1 cellular context compared by ENCODE assay signal in the genomic region with DNA sequence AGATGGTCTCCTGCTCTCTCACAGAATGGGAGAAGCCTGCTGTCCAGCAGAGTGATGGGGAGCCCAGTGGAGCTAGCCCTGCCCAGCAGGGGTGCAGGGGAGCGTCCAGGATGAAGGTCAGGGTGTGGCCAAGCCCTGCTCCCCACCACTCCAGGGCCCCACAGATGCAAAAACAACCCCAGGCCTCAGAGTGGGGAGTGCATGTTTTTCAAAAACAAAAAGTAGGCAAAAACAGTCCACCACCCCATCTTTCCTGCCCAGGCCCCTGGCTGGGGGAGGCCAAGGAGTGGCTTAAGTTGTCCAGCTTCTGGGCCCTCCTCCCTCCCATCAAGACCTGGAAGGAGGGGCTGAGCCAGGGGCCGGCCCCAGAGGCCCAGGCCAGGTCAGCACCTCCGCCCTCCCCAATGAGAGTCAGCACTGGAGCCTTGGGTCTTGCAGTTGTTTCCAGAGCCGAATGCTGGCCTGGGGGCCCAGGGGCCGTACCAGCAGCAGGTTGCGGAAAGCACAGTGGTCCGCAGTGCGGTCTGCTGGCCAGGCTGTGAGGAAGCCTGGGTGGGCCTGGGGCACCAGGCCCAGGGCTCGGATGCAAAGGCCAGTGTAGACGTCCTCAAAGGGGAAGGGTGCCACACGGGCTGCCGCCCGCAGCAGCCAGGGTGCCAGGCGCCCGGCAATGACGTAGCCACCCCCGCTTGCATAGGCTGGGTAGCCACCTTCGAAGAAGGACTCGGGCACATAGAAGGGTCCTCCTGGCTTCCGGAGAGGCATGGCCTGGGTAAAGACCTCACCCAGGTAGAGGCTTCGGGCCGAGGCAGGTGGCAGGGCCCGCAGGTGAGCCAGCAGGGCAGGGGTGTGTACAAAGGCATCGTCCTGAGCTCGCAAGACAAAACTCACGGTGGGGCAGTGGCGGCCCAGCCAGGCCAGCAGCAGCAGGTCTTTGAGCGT.
TF ChIP-seq lines count a peak whose summit lies in the region.

No MANE protein-coding gene starts in this region.

TF ChIP-seq in HepG2, 621 proteins besides CTCF, POLR2A, EP300 and RAD21:
- TF ChIP-seq, protein P1, sequence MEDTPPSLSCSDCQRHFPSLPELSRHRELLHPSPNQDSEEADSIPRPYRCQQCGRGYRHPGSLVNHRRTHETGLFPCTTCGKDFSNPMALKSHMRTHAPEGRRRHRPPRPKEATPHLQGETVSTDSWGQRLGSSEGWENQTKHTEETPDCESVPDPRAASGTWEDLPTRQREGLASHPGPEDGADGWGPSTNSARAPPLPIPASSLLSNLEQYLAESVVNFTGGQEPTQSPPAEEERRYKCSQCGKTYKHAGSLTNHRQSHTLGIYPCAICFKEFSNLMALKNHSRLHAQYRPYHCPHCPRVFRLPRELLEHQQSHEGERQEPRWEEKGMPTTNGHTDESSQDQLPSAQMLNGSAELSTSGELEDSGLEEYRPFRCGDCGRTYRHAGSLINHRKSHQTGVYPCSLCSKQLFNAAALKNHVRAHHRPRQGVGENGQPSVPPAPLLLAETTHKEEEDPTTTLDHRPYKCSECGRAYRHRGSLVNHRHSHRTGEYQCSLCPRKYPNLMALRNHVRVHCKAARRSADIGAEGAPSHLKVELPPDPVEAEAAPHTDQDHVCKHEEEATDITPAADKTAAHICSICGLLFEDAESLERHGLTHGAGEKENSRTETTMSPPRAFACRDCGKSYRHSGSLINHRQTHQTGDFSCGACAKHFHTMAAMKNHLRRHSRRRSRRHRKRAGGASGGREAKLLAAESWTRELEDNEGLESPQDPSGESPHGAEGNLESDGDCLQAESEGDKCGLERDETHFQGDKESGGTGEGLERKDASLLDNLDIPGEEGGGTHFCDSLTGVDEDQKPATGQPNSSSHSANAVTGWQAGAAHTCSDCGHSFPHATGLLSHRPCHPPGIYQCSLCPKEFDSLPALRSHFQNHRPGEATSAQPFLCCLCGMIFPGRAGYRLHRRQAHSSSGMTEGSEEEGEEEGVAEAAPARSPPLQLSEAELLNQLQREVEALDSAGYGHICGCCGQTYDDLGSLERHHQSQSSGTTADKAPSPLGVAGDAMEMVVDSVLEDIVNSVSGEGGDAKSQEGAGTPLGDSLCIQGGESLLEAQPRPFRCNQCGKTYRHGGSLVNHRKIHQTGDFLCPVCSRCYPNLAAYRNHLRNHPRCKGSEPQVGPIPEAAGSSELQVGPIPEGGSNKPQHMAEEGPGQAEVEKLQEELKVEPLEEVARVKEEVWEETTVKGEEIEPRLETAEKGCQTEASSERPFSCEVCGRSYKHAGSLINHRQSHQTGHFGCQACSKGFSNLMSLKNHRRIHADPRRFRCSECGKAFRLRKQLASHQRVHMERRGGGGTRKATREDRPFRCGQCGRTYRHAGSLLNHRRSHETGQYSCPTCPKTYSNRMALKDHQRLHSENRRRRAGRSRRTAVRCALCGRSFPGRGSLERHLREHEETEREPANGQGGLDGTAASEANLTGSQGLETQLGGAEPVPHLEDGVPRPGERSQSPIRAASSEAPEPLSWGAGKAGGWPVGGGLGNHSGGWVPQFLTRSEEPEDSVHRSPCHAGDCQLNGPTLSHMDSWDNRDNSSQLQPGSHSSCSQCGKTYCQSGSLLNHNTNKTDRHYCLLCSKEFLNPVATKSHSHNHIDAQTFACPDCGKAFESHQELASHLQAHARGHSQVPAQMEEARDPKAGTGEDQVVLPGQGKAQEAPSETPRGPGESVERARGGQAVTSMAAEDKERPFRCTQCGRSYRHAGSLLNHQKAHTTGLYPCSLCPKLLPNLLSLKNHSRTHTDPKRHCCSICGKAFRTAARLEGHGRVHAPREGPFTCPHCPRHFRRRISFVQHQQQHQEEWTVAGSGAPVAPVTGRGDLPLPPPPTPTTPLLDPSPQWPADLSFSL (CRISPR knock-in tag; IDR thresholded peaks at IDR 0.05): no peak
- TF ChIP-seq RXRA (CRISPR knock-in tag; IDR thresholded peaks at IDR 0.05) (0 out of 2 replicates have a peak, but pooled peaks have one; percentile 0), AGO2 (optimal IDR thresholded peaks at IDR 0.05; ENCODE audit: low read depth, low read length) (peak; percentile 43), ETV6 (CRISPR knock-in tag; conservative IDR thresholded peaks at IDR 0.05) (0 out of 2 replicates have a peak, but pooled peaks have one; percentile 2), ZNF83 (CRISPR knock-in tag; IDR thresholded peaks at IDR 0.05; ENCODE audit: borderline replicate concordance) (no peak), RARA (CRISPR knock-in tag; IDR thresholded peaks at IDR 0.05) (no peak), MEIS1 (CRISPR knock-in tag; IDR thresholded peaks at IDR 0.05; ENCODE audit: borderline replicate concordance) (no peak), ZFY (CRISPR knock-in tag; IDR thresholded peaks at IDR 0.05) (peak; percentile 19; the same call in 1 of the 2 replicates), RBFOX2 (IDR thresholded peaks at IDR 0.05; ENCODE audit: low read depth, low read length) (peak; percentile 43), ZZZ3 (CRISPR knock-in tag; IDR thresholded peaks at IDR 0.05; ENCODE audit: borderline replicate concordance) (no peak), ZNF747 (CRISPR knock-in tag; IDR thresholded peaks at IDR 0.05; ENCODE audit: borderline replicate concordance) (no peak), ZNF775 (CRISPR knock-in tag; IDR thresholded peaks at IDR 0.05; ENCODE audit: borderline replicate concordance) (no peak), SRY (CRISPR knock-in tag; IDR thresholded peaks at IDR 0.05) (0 out of 2 replicates have a peak, but pooled peaks have one; percentile 5), TBX3 (IDR thresholded peaks at IDR 0.05; ENCODE audit: borderline replicate concordance) (no peak), HCFC1 (IDR thresholded peaks at IDR 0.05; ENCODE audit: low read depth, low read length) (no peak)
- TF ChIP-seq, protein P2, sequence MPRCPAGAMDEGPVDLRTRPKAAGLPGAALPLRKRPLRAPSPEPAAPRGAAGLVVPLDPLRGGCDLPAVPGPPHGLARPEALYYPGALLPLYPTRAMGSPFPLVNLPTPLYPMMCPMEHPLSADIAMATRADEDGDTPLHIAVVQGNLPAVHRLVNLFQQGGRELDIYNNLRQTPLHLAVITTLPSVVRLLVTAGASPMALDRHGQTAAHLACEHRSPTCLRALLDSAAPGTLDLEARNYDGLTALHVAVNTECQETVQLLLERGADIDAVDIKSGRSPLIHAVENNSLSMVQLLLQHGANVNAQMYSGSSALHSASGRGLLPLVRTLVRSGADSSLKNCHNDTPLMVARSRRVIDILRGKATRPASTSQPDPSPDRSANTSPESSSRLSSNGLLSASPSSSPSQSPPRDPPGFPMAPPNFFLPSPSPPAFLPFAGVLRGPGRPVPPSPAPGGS (CRISPR knock-in tag; IDR thresholded peaks at IDR 0.05): no peak
- TF ChIP-seq, protein P3, sequence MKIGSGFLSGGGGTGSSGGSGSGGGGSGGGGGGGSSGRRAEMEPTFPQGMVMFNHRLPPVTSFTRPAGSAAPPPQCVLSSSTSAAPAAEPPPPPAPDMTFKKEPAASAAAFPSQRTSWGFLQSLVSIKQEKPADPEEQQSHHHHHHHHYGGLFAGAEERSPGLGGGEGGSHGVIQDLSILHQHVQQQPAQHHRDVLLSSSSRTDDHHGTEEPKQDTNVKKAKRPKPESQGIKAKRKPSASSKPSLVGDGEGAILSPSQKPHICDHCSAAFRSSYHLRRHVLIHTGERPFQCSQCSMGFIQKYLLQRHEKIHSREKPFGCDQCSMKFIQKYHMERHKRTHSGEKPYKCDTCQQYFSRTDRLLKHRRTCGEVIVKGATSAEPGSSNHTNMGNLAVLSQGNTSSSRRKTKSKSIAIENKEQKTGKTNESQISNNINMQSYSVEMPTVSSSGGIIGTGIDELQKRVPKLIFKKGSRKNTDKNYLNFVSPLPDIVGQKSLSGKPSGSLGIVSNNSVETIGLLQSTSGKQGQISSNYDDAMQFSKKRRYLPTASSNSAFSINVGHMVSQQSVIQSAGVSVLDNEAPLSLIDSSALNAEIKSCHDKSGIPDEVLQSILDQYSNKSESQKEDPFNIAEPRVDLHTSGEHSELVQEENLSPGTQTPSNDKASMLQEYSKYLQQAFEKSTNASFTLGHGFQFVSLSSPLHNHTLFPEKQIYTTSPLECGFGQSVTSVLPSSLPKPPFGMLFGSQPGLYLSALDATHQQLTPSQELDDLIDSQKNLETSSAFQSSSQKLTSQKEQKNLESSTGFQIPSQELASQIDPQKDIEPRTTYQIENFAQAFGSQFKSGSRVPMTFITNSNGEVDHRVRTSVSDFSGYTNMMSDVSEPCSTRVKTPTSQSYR (CRISPR knock-in tag; IDR thresholded peaks at IDR 0.05; ENCODE audit: borderline replicate concordance): no peak
- TF ChIP-seq, protein P4, sequence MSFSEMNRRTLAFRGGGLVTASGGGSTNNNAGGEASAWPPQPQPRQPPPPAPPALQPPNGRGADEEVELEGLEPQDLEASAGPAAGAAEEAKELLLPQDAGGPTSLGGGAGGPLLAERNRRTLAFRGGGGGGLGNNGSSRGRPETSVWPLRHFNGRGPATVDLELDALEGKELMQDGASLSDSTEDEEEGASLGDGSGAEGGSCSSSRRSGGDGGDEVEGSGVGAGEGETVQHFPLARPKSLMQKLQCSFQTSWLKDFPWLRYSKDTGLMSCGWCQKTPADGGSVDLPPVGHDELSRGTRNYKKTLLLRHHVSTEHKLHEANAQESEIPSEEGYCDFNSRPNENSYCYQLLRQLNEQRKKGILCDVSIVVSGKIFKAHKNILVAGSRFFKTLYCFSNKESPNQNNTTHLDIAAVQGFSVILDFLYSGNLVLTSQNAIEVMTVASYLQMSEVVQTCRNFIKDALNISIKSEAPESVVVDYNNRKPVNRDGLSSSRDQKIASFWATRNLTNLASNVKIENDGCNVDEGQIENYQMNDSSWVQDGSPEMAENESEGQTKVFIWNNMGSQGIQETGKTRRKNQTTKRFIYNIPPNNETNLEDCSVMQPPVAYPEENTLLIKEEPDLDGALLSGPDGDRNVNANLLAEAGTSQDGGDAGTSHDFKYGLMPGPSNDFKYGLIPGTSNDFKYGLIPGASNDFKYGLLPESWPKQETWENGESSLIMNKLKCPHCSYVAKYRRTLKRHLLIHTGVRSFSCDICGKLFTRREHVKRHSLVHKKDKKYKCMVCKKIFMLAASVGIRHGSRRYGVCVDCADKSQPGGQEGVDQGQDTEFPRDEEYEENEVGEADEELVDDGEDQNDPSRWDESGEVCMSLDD (CRISPR knock-in tag; IDR thresholded peaks at IDR 0.05; ENCODE audit: borderline replicate concordance): peak; percentile 11; the same call in 1 of the 2 replicates
- TF ChIP-seq, protein P5, sequence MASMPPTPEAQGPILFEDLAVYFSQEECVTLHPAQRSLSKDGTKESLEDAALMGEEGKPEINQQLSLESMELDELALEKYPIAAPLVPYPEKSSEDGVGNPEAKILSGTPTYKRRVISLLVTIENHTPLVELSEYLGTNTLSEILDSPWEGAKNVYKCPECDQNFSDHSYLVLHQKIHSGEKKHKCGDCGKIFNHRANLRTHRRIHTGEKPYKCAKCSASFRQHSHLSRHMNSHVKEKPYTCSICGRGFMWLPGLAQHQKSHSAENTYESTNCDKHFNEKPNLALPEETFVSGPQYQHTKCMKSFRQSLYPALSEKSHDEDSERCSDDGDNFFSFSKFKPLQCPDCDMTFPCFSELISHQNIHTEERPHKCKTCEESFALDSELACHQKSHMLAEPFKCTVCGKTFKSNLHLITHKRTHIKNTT (CRISPR knock-in tag; IDR thresholded peaks at IDR 0.05): no peak
- TF ChIP-seq, protein P6, sequence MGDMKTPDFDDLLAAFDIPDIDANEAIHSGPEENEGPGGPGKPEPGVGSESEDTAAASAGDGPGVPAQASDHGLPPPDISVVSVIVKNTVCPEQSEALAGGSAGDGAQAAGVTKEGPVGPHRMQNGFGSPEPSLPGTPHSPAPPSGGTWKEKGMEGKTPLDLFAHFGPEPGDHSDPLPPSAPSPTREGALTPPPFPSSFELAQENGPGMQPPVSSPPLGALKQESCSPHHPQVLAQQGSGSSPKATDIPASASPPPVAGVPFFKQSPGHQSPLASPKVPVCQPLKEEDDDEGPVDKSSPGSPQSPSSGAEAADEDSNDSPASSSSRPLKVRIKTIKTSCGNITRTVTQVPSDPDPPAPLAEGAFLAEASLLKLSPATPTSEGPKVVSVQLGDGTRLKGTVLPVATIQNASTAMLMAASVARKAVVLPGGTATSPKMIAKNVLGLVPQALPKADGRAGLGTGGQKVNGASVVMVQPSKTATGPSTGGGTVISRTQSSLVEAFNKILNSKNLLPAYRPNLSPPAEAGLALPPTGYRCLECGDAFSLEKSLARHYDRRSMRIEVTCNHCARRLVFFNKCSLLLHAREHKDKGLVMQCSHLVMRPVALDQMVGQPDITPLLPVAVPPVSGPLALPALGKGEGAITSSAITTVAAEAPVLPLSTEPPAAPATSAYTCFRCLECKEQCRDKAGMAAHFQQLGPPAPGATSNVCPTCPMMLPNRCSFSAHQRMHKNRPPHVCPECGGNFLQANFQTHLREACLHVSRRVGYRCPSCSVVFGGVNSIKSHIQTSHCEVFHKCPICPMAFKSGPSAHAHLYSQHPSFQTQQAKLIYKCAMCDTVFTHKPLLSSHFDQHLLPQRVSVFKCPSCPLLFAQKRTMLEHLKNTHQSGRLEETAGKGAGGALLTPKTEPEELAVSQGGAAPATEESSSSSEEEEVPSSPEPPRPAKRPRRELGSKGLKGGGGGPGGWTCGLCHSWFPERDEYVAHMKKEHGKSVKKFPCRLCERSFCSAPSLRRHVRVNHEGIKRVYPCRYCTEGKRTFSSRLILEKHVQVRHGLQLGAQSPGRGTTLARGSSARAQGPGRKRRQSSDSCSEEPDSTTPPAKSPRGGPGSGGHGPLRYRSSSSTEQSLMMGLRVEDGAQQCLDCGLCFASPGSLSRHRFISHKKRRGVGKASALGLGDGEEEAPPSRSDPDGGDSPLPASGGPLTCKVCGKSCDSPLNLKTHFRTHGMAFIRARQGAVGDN (CRISPR knock-in tag; IDR thresholded peaks at IDR 0.05): no peak; the same call in 1 of the 2 replicates
